ENCODE assay signal across 2 cellular contexts in genomic region chr1:3282656-3283430, GRCh38.
TF ChIP-seq lines count a peak whose summit lies in the region.

No MANE protein-coding gene starts in this region.

TF ChIP-seq in IMR-90, 13 proteins besides CTCF, POLR2A, EP300 and RAD21:
- TF ChIP-seq FOS (IDR thresholded peaks at IDR 0.05; ENCODE audit: low read depth, low read length) (no peak), SMC3 (IDR thresholded peaks at IDR 0.05; ENCODE audit: low read depth, low read length) (no peak), MAZ (IDR thresholded peaks at IDR 0.05; ENCODE audit: borderline replicate concordance, low read depth, low read length) (no peak), MXI1 (IDR thresholded peaks at IDR 0.05; ENCODE audit: borderline replicate concordance, low read depth, low read length) (no peak), ELK1 (IDR thresholded peaks at IDR 0.05; ENCODE audit: borderline replicate concordance, low read depth, low read length) (no peak), NFE2L2 (IDR thresholded peaks at IDR 0.05; ENCODE audit: low read depth, low read length) (no peak), BHLHE40 (IDR thresholded peaks at IDR 0.05; ENCODE audit: low read depth, low read length) (no peak), USF2 (IDR thresholded peaks at IDR 0.05; ENCODE audit: low read depth, low read length) (no peak), RFX5 (IDR thresholded peaks at IDR 0.05; ENCODE audit: low read depth, low read length) (no peak), RCOR1 (IDR thresholded peaks at IDR 0.05; ENCODE audit: insufficient replicate concordance, low read length) (no peak), CHD1 (IDR thresholded peaks at IDR 0.05; ENCODE audit: low read depth, low read length) (no peak), MAFK (IDR thresholded peaks at IDR 0.05; ENCODE audit: low read depth, low read length) (no peak)
TF ChIP-seq in IMR-90: peak in this region for 0.

TF ChIP-seq in H1, 55 proteins besides CTCF, POLR2A, EP300 and RAD21:
- TF ChIP-seq CREB1 (IDR thresholded peaks at IDR 0.05) (no peak), TAF7 (optimal IDR thresholded peaks at IDR 0.05; ENCODE audit: borderline replicate concordance, low read depth, low read length) (no peak), EGR1 (IDR thresholded peaks at IDR 0.05; ENCODE audit: borderline replicate concordance, low read depth, low read length) (no peak), EZH2 (IDR thresholded peaks at IDR 0.05; ENCODE audit: low read depth, low read length, severe bottlenecking) (no peak), SP1 (IDR thresholded peaks at IDR 0.05; ENCODE audit: low read depth, low read length) (no peak), KDM4A (IDR thresholded peaks at IDR 0.05; ENCODE audit: low read depth, low read length, severe bottlenecking) (no peak), CBX8 (IDR thresholded peaks at IDR 0.05; ENCODE audit: borderline replicate concordance, low read depth, low read length) (no peak), FOSL1 (IDR thresholded peaks at IDR 0.05; ENCODE audit: insufficient read depth, low read depth, low read length) (no peak), HDAC6 (IDR thresholded peaks at IDR 0.05; ENCODE audit: low read depth, low read length) (no peak), GTF2F1 (IDR thresholded peaks at IDR 0.05; ENCODE audit: borderline replicate concordance, low read depth, low read length) (no peak), TBP (IDR thresholded peaks at IDR 0.05; ENCODE audit: low read depth, low read length) (no peak), RXRA (IDR thresholded peaks at IDR 0.05; ENCODE audit: insufficient read depth, low read depth, low read length) (no peak), CHD2 (IDR thresholded peaks at IDR 0.05; ENCODE audit: low read length) (no peak), BRCA1 (IDR thresholded peaks at IDR 0.05; ENCODE audit: low read depth, low read length) (no peak), NRF1 (IDR thresholded peaks at IDR 0.05; ENCODE audit: low read depth, low read length) (no peak), RBBP5 (IDR thresholded peaks at IDR 0.05; ENCODE audit: borderline replicate concordance, low read depth, low read length) (no peak), TCF12 (IDR thresholded peaks at IDR 0.05; ENCODE audit: low read depth, low read length) (no peak), SP4 (IDR thresholded peaks at IDR 0.05; ENCODE audit: low read length) (no peak), MAFK (IDR thresholded peaks at IDR 0.05; ENCODE audit: low read depth, low read length) (no peak)
- TF ChIP-seq, protein P1, sequence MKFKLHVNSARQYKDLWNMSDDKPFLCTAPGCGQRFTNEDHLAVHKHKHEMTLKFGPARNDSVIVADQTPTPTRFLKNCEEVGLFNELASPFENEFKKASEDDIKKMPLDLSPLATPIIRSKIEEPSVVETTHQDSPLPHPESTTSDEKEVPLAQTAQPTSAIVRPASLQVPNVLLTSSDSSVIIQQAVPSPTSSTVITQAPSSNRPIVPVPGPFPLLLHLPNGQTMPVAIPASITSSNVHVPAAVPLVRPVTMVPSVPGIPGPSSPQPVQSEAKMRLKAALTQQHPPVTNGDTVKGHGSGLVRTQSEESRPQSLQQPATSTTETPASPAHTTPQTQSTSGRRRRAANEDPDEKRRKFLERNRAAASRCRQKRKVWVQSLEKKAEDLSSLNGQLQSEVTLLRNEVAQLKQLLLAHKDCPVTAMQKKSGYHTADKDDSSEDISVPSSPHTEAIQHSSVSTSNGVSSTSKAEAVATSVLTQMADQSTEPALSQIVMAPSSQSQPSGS (IDR thresholded peaks at IDR 0.05; ENCODE audit: low read length): no peak
